28 cellular contexts compared by ENCODE assay signal in genomic region chr17:43740541-43740940, GRCh38. TPM values are rescaled to one million over a fixed set of nuclear protein-coding genes. Genes with fewer than 3 reads are reported as not detected.
DNase-seq lines count a peak whose midpoint lies in the region; ATAC-seq, FAIRE-seq and TF ChIP-seq lines count a peak whose summit lies in the region.
"Had no signal": no experiment of that assay in that cellular context is flagged by ENCODE, and none has a peak within 500 bp of the region (broad histone marks: within the 10 kb centered on the region; RNA-seq: fewer than 3 reads in every experiment).

No MANE protein-coding gene starts in this region.

- no peak for FAIRE-seq in astrocyte (lab: Jason Lieb, UNC)
- FAIRE-seq: A204.1, frontal cortex, GM18507, K562 had no signal

- H2AFZ ChIP-seq in ACC112 (ENCODE audit: low read length, unreplicated experiment) = peak overlapping the region; percentile 17
- H2AFZ ChIP-seq in IMR-90 (replicated peaks; ENCODE audit: low read length, poor library complexity) = peak overlapping the region; percentile 45
- H2AFZ ChIP-seq in astrocyte (ENCODE audit: low read depth, low read length) = peak overlapping the region; percentile 20

- DNase-seq in IMR-90 (peak; percentile 59), astrocyte (ENCODE audit: low read depth) (peak; percentile 48), fibroblast of villous mesenchyme (ENCODE audit: low read depth) (peak; percentile 15), NCI-H2227 treated with DMSO at 0.1 percent for 48 hours (lab: John Stamatoyannopoulos, UW) (no peak), NCI-H1048 (lab: John Stamatoyannopoulos, UW) (no peak)
- no peak for DNase-seq in activated T-cell treated with anti-CD3 and anti-CD28 coated beads, Interleukin-2, amount 50 U/mL, for 1 hour
- DNase-seq: activated CD8-positive, alpha-beta memory T cell treated with anti-CD3 and anti-CD28 coated beads for 24 hours; CD4-positive, CD25-positive, alpha-beta regulatory T cell; GOT3; midbrain; NCI-H1092; NCI-H2081; NCI-H524 treated with DMSO at 0.1 percent for 48 hours; retina; SIG-M5; stimulated activated CD4-positive, alpha-beta T cell treated with anti-CD3 and anti-CD28 coated beads, Interleukin-15, amount 100 ng/mL, for 24 hours; stimulated activated naive B cell treated with anti-CD40 and anti-IgM and Interleukin-4, amounts not matched to agents 10 μg/mL and 1 μg/mL and 100 μg/mL, for 72 hours; T-helper 2 cell had no signal

- H3K79me2 ChIP-seq in ACC112 (ENCODE audit: control insufficient read depth, insufficient read depth, low read length, unreplicated experiment) (no peaks in the 10 kb centered on the region), astrocyte (ENCODE audit: insufficient read depth, low read length) (no peaks in the 10 kb centered on the region)

- no peak overlapping the region for H3K56ac ChIP-seq in IMR-90 (ENCODE audit: extremely low read depth, insufficient read depth, low read length)

- peak overlapping the region in 1 of 2 experiments; percentile 67; a peak in 1 of 4 replicates for H4K8ac ChIP-seq in IMR-90 (ENCODE audit: low read depth in 2 of 2, low read length in 2 of 2)

- H3K9ac ChIP-seq in IMR-90 (ENCODE audit: low read depth, low read length) = no peak overlapping the region
- H3K9ac ChIP-seq in astrocyte (ENCODE audit: low read length) = peak overlapping the region; percentile 6

- H4K5ac ChIP-seq in IMR-90 (ENCODE audit: low read depth, low read length) = no peak overlapping the region; the same call in 1 of the 2 replicates

- H3K4me3 ChIP-seq in ACC112 (ENCODE audit: low read depth, low read length) (no peak overlapping the region), IMR-90 (ENCODE audit: insufficient read depth, low read depth, low read length) (no peak overlapping the region), astrocyte (ENCODE audit: insufficient read depth, low read depth, low read length) (no peak overlapping the region), fibroblast of villous mesenchyme (ENCODE audit: low read depth, low read length) (no peak overlapping the region)
- H3K4me3 ChIP-seq: K562, tibial nerve had no signal

- H3K4ac ChIP-seq in IMR-90 (ENCODE audit: low read depth, low read length) = peak overlapping the region; percentile 76

- no peak for TF ChIP-seq POLR2A in IMR-90 (IDR thresholded peaks at IDR 0.05; ENCODE audit: low read depth, low read length)

- peaks cover 27% of the 10 kb centered on the region for H3K4me1 ChIP-seq in ACC112 (ENCODE audit: control insufficient read depth, insufficient read depth, low read length, unreplicated experiment)
- peaks cover 10% of the 10 kb centered on the region for H3K4me1 ChIP-seq in IMR-90 (ENCODE audit: control insufficient read depth, insufficient read depth, low read length)
- H3K4me1 ChIP-seq in astrocyte (ENCODE audit: insufficient read depth, low read length) = peaks cover 20% of the 10 kb centered on the region

- H3K4me1 Mint-ChIP-seq in astrocyte (ENCODE audit: low read depth, unreplicated experiment) = peaks cover 26% of the 10 kb centered on the region
- H3K4me1 Mint-ChIP-seq: activated T-helper 17 cell treated with anti-CD3 and anti-CD28 coated beads, Interleukin-2, amount 50 U/mL, for 72 hours; CD4-positive, CD25-positive, alpha-beta regulatory T cell; stimulated activated naive B cell treated with anti-CD40 and anti-IgM and Interleukin-4, amounts not matched to agents 10 μg/mL and 1 μg/mL and 100 μg/mL, for 72 hours had no signal

- peak overlapping the region; percentile 55; the same call in 1 of the 2 replicates for H3K18ac ChIP-seq in IMR-90 (ENCODE audit: low read depth, low read length)

- in situ Hi-C loops in IMR-90 (cut with MboI; ENCODE audit: low sequenced_read_pairs) = no loop called here

- CTCF ChIA-PET in IMR-90 (lab: Yijun Ruan, JAX) = interaction anchor here (0.7 to 1.4 kb wide), 4 partner anchors 12 to 165 kb away, joined by 3 to 7 read pairs (median 3); no protein-coding TSS in a partner anchor

- WGBS in IMR-90 (ENCODE audit: extremely low coverage in 2 of 2, insufficient read length in 1 of 2), 2 experiments = 83% methylated on average over 1 of the region's 4 CpGs; no CpG with 5 or more reads in 1 of the 2 experiments

- POLR2A ChIA-PET in IMR-90 (lab: Charles Lee; ENCODE audit: unreplicated experiment) = no interaction called here

- ATAC-seq in IMR-90 (ENCODE audit: low read depth) (peak; percentile 82), HG03442 (IDR thresholded peaks at IDR 0.05; ENCODE audit: unreplicated experiment) (no peak)
- ATAC-seq: activated T-helper 17 cell treated with anti-CD3 and anti-CD28 coated beads, Interleukin-2, amount 50 U/mL, for 72 hours; K562; stimulated activated naive B cell treated with anti-CD40 and anti-IgM and Interleukin-4, amounts not matched to agents 10 μg/mL and 1 μg/mL and 100 μg/mL, for 72 hours had no signal

- intact Hi-C loops in IMR-90 (cut with micrococcal nuclease) = no loop called here

- H3K27ac ChIP-seq in ACC112 (ENCODE audit: low read depth, low read length) = peak overlapping the region; percentile 33
- no peak overlapping the region for H3K27ac ChIP-seq in IMR-90 (ENCODE audit: insufficient read depth, low read length)
- H3K27ac ChIP-seq in astrocyte (ENCODE audit: low read depth, low read length) = no peak overlapping the region
- H3K27ac ChIP-seq: tibial nerve had no signal

- no peaks in the 10 kb centered on the region for H3K79me1 ChIP-seq in IMR-90 (ENCODE audit: low read depth in 1 of 2, low read length in 2 of 2)

- dilution Hi-C loops in IMR-90 (cut with HindIII; ENCODE audit: low sequenced_read_pairs, unreplicated experiment) = no loop called here

- peak overlapping the region; percentile 66 for H4K91ac ChIP-seq in IMR-90 (ENCODE audit: insufficient read depth, low read depth, low read length)

- H3K4me2 ChIP-seq in IMR-90 (ENCODE audit: low read depth, low read length) (peak overlapping the region; percentile 33; the same call in 1 of the 2 replicates), astrocyte (ENCODE audit: low read length) (peak overlapping the region; percentile 31)

- peak overlapping the region; percentile 16; the same call in 1 of the 2 replicates for H3K14ac ChIP-seq in IMR-90 (replicated peaks; ENCODE audit: low read depth, low read length)

- H2AK5ac ChIP-seq in IMR-90 (ENCODE audit: low read depth, low read length) = peak overlapping the region; percentile 10

- TF ChIP-seq CTCF in IMR-90 (conservative IDR thresholded peaks at IDR 0.05; ENCODE audit: low read depth, low read length) (no peak), astrocyte (IDR thresholded peaks at IDR 0.05; ENCODE audit: insufficient read depth, low read depth, low read length) (no peak), fibroblast of villous mesenchyme (IDR thresholded peaks at IDR 0.05; ENCODE audit: insufficient read depth, low read depth, low read length) (no peak)

- no peaks in the 10 kb centered on the region for H3K9me3 ChIP-seq in IMR-90 (ENCODE audit: control insufficient read depth, insufficient read depth, low read length)
- no peaks in the 10 kb centered on the region for H3K9me3 ChIP-seq in astrocyte (ENCODE audit: insufficient read depth, low read depth, low read length)
- H3K9me3 ChIP-seq: tibial nerve had no signal

- peaks cover 14% of the 10 kb centered on the region for H3K9me1 ChIP-seq in IMR-90 (ENCODE audit: insufficient read depth, low read length)

- no TSS peak for BruUV-seq in IMR-90 (replicated peaks; lab: Mats Ljungman, UMichigan)

- no peak overlapping the region for H3K23ac ChIP-seq in IMR-90 (ENCODE audit: low read depth, low read length)

- peaks cover 13% of the 10 kb centered on the region for H3K27me3 Mint-ChIP-seq in astrocyte (ENCODE audit: low read depth, unreplicated experiment)

- no peaks in the 10 kb centered on the region for H3K27me3 ChIP-seq in ACC112 (ENCODE audit: insufficient read depth, low read length)
- peaks cover 6% of the 10 kb centered on the region for H3K27me3 ChIP-seq in IMR-90 (ENCODE audit: control insufficient read depth, insufficient read depth, low read length)
- H3K27me3 ChIP-seq in astrocyte (ENCODE audit: insufficient read depth, low read length) = peaks cover 17% of the 10 kb centered on the region

- peak overlapping the region; percentile 74; the same call in 1 of the 2 replicates for H2BK20ac ChIP-seq in IMR-90 (ENCODE audit: low read depth, low read length)

- peak overlapping the region; percentile 85 for H2BK120ac ChIP-seq in IMR-90 (ENCODE audit: low read depth, low read length)

- H2BK15ac ChIP-seq in IMR-90 (ENCODE audit: low read depth, low read length) = 0 out of 3 replicates have a peak overlapping the region, but pooled peaks have one; percentile 38

- H3K27ac Mint-ChIP-seq in astrocyte (ENCODE audit: unreplicated experiment) = peak overlapping the region; percentile 53
- H3K27ac Mint-ChIP-seq: activated T-helper 17 cell treated with anti-CD3 and anti-CD28 coated beads, Interleukin-2, amount 50 U/mL, for 72 hours; CD4-positive, CD25-positive, alpha-beta regulatory T cell; stimulated activated naive B cell treated with anti-CD40 and anti-IgM and Interleukin-4, amounts not matched to agents 10 μg/mL and 1 μg/mL and 100 μg/mL, for 72 hours had no signal

- H3K36me3 ChIP-seq in ACC112 (ENCODE audit: insufficient read depth, low read length) = no peaks in the 10 kb centered on the region
- no peaks in the 10 kb centered on the region for H3K36me3 ChIP-seq in IMR-90 (ENCODE audit: control insufficient read depth, insufficient read depth, low read length)
- no peaks in the 10 kb centered on the region for H3K36me3 ChIP-seq in astrocyte (ENCODE audit: insufficient read depth, low read length)
- H3K36me3 ChIP-seq: tibial nerve had no signal

- no peak for TF ChIP-seq RAD21 in IMR-90 (IDR thresholded peaks at IDR 0.05; ENCODE audit: low read length)

- H3K36me3 Mint-ChIP-seq in astrocyte (ENCODE audit: low read depth, unreplicated experiment) = no peaks in the 10 kb centered on the region
- H3K36me3 Mint-ChIP-seq: CD4-positive, CD25-positive, alpha-beta regulatory T cell; stimulated activated naive B cell treated with anti-CD40 and anti-IgM and Interleukin-4, amounts not matched to agents 10 μg/mL and 1 μg/mL and 100 μg/mL, for 72 hours had no signal

- H4K20me1 ChIP-seq in IMR-90 (ENCODE audit: insufficient read depth, low read length) (no peaks in the 10 kb centered on the region), astrocyte (ENCODE audit: insufficient read depth, low read length) (no peaks in the 10 kb centered on the region)

- peak overlapping the region; percentile 58 for H2AK9ac ChIP-seq in IMR-90 (replicated peaks; ENCODE audit: low read depth, low read length, poor library complexity)

- peak overlapping the region; percentile 41 for H3K4me3 Mint-ChIP-seq in astrocyte (ENCODE audit: unreplicated experiment)
- H3K4me3 Mint-ChIP-seq: activated T-helper 17 cell treated with anti-CD3 and anti-CD28 coated beads, Interleukin-2, amount 50 U/mL, for 72 hours; CD4-positive, CD25-positive, alpha-beta regulatory T cell; stimulated activated naive B cell treated with anti-CD40 and anti-IgM and Interleukin-4, amounts not matched to agents 10 μg/mL and 1 μg/mL and 100 μg/mL, for 72 hours had no signal

- peaks cover 6% of the 10 kb centered on the region for H3K9me3 Mint-ChIP-seq in astrocyte (ENCODE audit: unreplicated experiment)
- H3K9me3 Mint-ChIP-seq: activated T-helper 17 cell treated with anti-CD3 and anti-CD28 coated beads, Interleukin-2, amount 50 U/mL, for 72 hours had no signal

- H2BK5ac ChIP-seq in IMR-90 (ENCODE audit: low read depth, low read length, poor library complexity, severe bottlenecking) = peak overlapping the region; percentile 38

RNA-seq across cellular contexts. Expression of gene SOST, which starts 18.1 kb away (rescaled TPM):
- total RNA-seq in IMR-90 (2012; rRNA removed) = not detected in 2 replicates
- not detected in 2 replicates for polyA plus RNA-seq in IMR-90 (2012; rRNA removed)
- not detected in 2 replicates for polyA plus RNA-seq in IMR-90 (2012; cell fraction: cytosol; rRNA removed)
- polyA plus RNA-seq in IMR-90 (2012; cell fraction: nucleus; rRNA removed; ENCODE audit: low replicate concordance) = not detected in 2 replicates
- not detected in 2 replicates for total RNA-seq in astrocyte
- total RNA-seq in fibroblast of villous mesenchyme = not detected in 2 replicates
- total RNA-seq: activated T-helper 17 cell treated with anti-CD3 and anti-CD28 coated beads, Interleukin-2, amount 50 U/mL, for 72 hours; CD4-positive, CD25-positive, alpha-beta regulatory T cell; cerebellum; frontal cortex; K562; tibial nerve had no signal
- polyA plus RNA-seq: adipose tissue; CD4-positive, CD25-positive, alpha-beta regulatory T cell; K562 had no signal

RNA-seq across cellular contexts. Expression of gene DUSP3, which starts 38.2 kb away (rescaled TPM):
- total RNA-seq in IMR-90 (2012; rRNA removed) = 40.9 and 42.5 TPM in 2 replicates
- polyA plus RNA-seq in IMR-90 (2012; rRNA removed) = 33.3 and 33.5 TPM in 2 replicates
- polyA plus RNA-seq in IMR-90 (2012; cell fraction: cytosol; rRNA removed) = 22.0 and 23.5 TPM in 2 replicates
- 30.4 and 43.5 TPM in 2 replicates for polyA plus RNA-seq in IMR-90 (2012; cell fraction: nucleus; rRNA removed; ENCODE audit: low replicate concordance)
- total RNA-seq in astrocyte = 63.3 and 71.6 TPM in 2 replicates
- total RNA-seq in fibroblast of villous mesenchyme = 79.6 and 95.9 TPM in 2 replicates

RNA-seq across cellular contexts. Expression of gene CFAP97D1, which starts 39.7 kb away (rescaled TPM):
- total RNA-seq in IMR-90 (2012; rRNA removed) (under 0.01 TPM in 1 of 2 replicates, not detected in the other), astrocyte (0.16 TPM in 1 of 2 replicates, not detected in the other), fibroblast of villous mesenchyme (not detected in 2 replicates)
- 0.03 TPM in 1 of 2 replicates, not detected in the other for polyA plus RNA-seq in IMR-90 (2012; rRNA removed)
- polyA plus RNA-seq in IMR-90 (2012; cell fraction: cytosol; rRNA removed) = not detected in 2 replicates
- polyA plus RNA-seq in IMR-90 (2012; cell fraction: nucleus; rRNA removed; ENCODE audit: low replicate concordance) = 0.03 TPM in 1 of 2 replicates, not detected in the other
- total RNA-seq: activated T-helper 17 cell treated with anti-CD3 and anti-CD28 coated beads, Interleukin-2, amount 50 U/mL, for 72 hours; CD4-positive, CD25-positive, alpha-beta regulatory T cell; cerebellum; frontal cortex; K562 had no signal
- polyA plus RNA-seq: adipose tissue; CD4-positive, CD25-positive, alpha-beta regulatory T cell; K562 had no signal

Comparison
In these comparisons a context has a peak if more than half of its experiments do, and no peak if none do; other contexts are left out.
1. DNase-seq: peak in IMR-90 (single experiment), astrocyte (single experiment) and fibroblast of villous mesenchyme (single experiment); none in NCI-H2227 treated with DMSO at 0.1 percent for 48 hours (single experiment), NCI-H1048 (single experiment) and activated T-cell treated with anti-CD3 and anti-CD28 coated beads, Interleukin-2, amount 50 U/mL, for 1 hour (single experiment).
2. Peak in every context shown above with its lines, with median percentiles within 50 percentile points of each other: H2AFZ ChIP-seq.